ENCODE assay signal across 11 cellular contexts in genomic region chr2:68764041-68764780, GRCh38. TPM values are rescaled to one million over a fixed set of nuclear protein-coding genes. Genes with fewer than 3 reads are reported as not detected.
DNase-seq lines count a peak whose midpoint lies in the region; TF ChIP-seq lines count a peak whose summit lies in the region.
"Had no signal": no experiment of that assay in that cellular context is flagged by ENCODE, and none has a peak within 500 bp of the region (broad histone marks: within the 10 kb centered on the region; RNA-seq: fewer than 3 reads in every experiment).

No MANE protein-coding gene starts in this region.

- H3K27me3 Mint-ChIP-seq in H9 (ENCODE audit: low read depth) (no peaks in the 10 kb centered on the region), mesothelial cell of epicardium (ENCODE audit: low read depth) (peaks cover 7% of the 10 kb centered on the region)
- no peaks in the 10 kb centered on the region for H3K27me3 Mint-ChIP-seq in activated naive CD8-positive, alpha-beta T cell treated with anti-CD3 and anti-CD28 coated beads for 36 hours

- H2BK12ac ChIP-seq in H9 (ENCODE audit: insufficient read length, low read depth, low read length) = no peak overlapping the region

- H3K4ac ChIP-seq in H9 (ENCODE audit: low read depth, low read length) = no peak overlapping the region

- no peaks in the 10 kb centered on the region for H3K79me2 ChIP-seq in H9 (ENCODE audit: insufficient read depth, low read length)

- no peak overlapping the region for H4K5ac ChIP-seq in H9 (ENCODE audit: insufficient read length, low read depth, low read length)

- H3K4me3 Mint-ChIP-seq in H9 (0 out of 5 replicates have a peak overlapping the region, but pooled peaks of 1 of the 2 experiments have one; percentile 31), mesothelial cell of epicardium (no peak overlapping the region)
- peak overlapping the region; percentile 77 for H3K4me3 Mint-ChIP-seq in activated naive CD8-positive, alpha-beta T cell treated with anti-CD3 and anti-CD28 coated beads for 36 hours

- DNase-seq in AG10803 (ENCODE audit: low read depth) (peak; percentile 17), H9 (no peak), mesothelial cell of epicardium (ENCODE audit: low spot score in 2 of 2, unreplicated experiment in 2 of 2) (no peak), DMS53 treated with DMSO at 0.1 percent for 48 hours (lab: John Stamatoyannopoulos, UW; ENCODE audit: unreplicated experiment) (no peak), glomerular visceral epithelial cell (ENCODE audit: extremely low spot score) (no peak), NCI-H526 treated with DMSO at 0.1 percent for 48 hours (lab: John Stamatoyannopoulos, UW) (no peak), iPS-NIHi11 (ENCODE audit: low spot score) (no peak)
- DNase-seq in activated naive CD8-positive, alpha-beta T cell treated with anti-CD3 and anti-CD28 coated beads for 36 hours = no peak
- DNase-seq: gastrocnemius medialis, mesendoderm, NCI-H1092 had no signal

- no peaks in the 10 kb centered on the region for H4K20me1 ChIP-seq in H9 (ENCODE audit: control insufficient read depth, insufficient read depth, insufficient read length)

- H4K91ac ChIP-seq in H9 (ENCODE audit: insufficient read length, low read depth, low read length) = no peak overlapping the region

- H3K36me3 Mint-ChIP-seq in H9 (ENCODE audit: insufficient read depth in 1 of 3, low read depth in 3 of 3) (no peaks in the 10 kb centered on the region), mesothelial cell of epicardium (no peaks in the 10 kb centered on the region)
- peaks cover 17% of the 10 kb centered on the region for H3K36me3 Mint-ChIP-seq in activated naive CD8-positive, alpha-beta T cell treated with anti-CD3 and anti-CD28 coated beads for 36 hours

- no peak overlapping the region for H3K27ac ChIP-seq in H9 (ENCODE audit: insufficient read length, low read depth, low read length)

- no peak overlapping the region for H3K4me2 ChIP-seq in H9 (ENCODE audit: insufficient read depth, insufficient read length, low read length)

- WGBS in H9 (ENCODE audit: extremely low coverage, insufficient read length, low lambda C conversion rate) = no CpG with 5 or more reads among the region's 6 CpGs

- H3K4me1 ChIP-seq in H9 (ENCODE audit: insufficient read depth, low read length) = peaks cover 5% of the 10 kb centered on the region
- H3K4me1 ChIP-seq: gastrocnemius medialis had no signal

- no peak overlapping the region for H3K56ac ChIP-seq in H9 (ENCODE audit: insufficient read length, low read depth, low read length)

- H2AFZ ChIP-seq in H9 (ENCODE audit: low read length) = peak overlapping the region; percentile 26

- H2BK120ac ChIP-seq in H9 (ENCODE audit: low read depth, low read length, poor library complexity, severe bottlenecking) = no peak overlapping the region

- no peak overlapping the region for H4K8ac ChIP-seq in H9 (replicated peaks; ENCODE audit: insufficient read length, low read depth, low read length)

- no peak overlapping the region for H2BK15ac ChIP-seq in H9 (ENCODE audit: low read depth, low read length)

- H3K4me1 Mint-ChIP-seq in H9 = peaks cover 19 to 25% of the 10 kb centered on the region in 2 experiments
- peaks cover 83% of the 10 kb centered on the region for H3K4me1 Mint-ChIP-seq in activated naive CD8-positive, alpha-beta T cell treated with anti-CD3 and anti-CD28 coated beads for 36 hours
- peaks cover 44% of the 10 kb centered on the region for H3K4me1 Mint-ChIP-seq in mesothelial cell of epicardium

- no peaks in the 10 kb centered on the region for H3K79me1 ChIP-seq in H9 (ENCODE audit: insufficient read depth, low read depth, low read length, poor library complexity, severe bottlenecking)

- no peak overlapping the region for H3K23ac ChIP-seq in H9 (ENCODE audit: insufficient read length, low read depth, low read length)

- H3K23me2 ChIP-seq in H9 (ENCODE audit: insufficient read length, low read depth, low read length, poor library complexity, severe bottlenecking) = no peaks in the 10 kb centered on the region

- no peak overlapping the region for H3K9ac ChIP-seq in H9 (ENCODE audit: extremely low read depth, insufficient read length, low read length)

- H3K9me3 Mint-ChIP-seq in H9 (no peaks in the 10 kb centered on the region; a peak in 1 of 5 replicates), mesothelial cell of epicardium (no peaks in the 10 kb centered on the region)
- no peaks in the 10 kb centered on the region for H3K9me3 Mint-ChIP-seq in activated naive CD8-positive, alpha-beta T cell treated with anti-CD3 and anti-CD28 coated beads for 36 hours

- no peak for TF ChIP-seq CTCF in AG10803 (conservative IDR thresholded peaks at IDR 0.05; ENCODE audit: low read length)
- no peak for TF ChIP-seq CTCF in H9 (conservative IDR thresholded peaks at IDR 0.05)
- TF ChIP-seq CTCF in mesothelial cell of epicardium (IDR thresholded peaks at IDR 0.05; ENCODE audit: unreplicated experiment) = no peak

- no peak overlapping the region for H3T11ph ChIP-seq in H9 (ENCODE audit: low read length)

- no peak overlapping the region for H2BK5ac ChIP-seq in H9 (ENCODE audit: insufficient read length, low read length)

- no peaks in the 10 kb centered on the region for H3K27me3 ChIP-seq in H9 (ENCODE audit: insufficient read depth, low read length)
- H3K27me3 ChIP-seq: gastrocnemius medialis had no signal

- H2AK5ac ChIP-seq in H9 (ENCODE audit: insufficient read length, low read length) = no peak overlapping the region

- peak overlapping the region; percentile 32 for H3K14ac ChIP-seq in H9 (ENCODE audit: insufficient read depth, low read length)

- no peak overlapping the region for H2BK20ac ChIP-seq in H9 (ENCODE audit: low read depth, low read length, poor library complexity, severe bottlenecking)

- H3K9me3 ChIP-seq in H9 (ENCODE audit: control insufficient read depth, low read depth, low read length) = no peaks in the 10 kb centered on the region
- H3K9me3 ChIP-seq: gastrocnemius medialis had no signal

- H3K4me3 ChIP-seq in AG10803 (ENCODE audit: low read length) = no peak overlapping the region
- H3K4me3 ChIP-seq: gastrocnemius medialis had no signal

- H3K27ac Mint-ChIP-seq in H9 = peak overlapping the region in 2 of 3 experiments; percentile 34 to 39; a peak in 4 of 7 replicates
- peak overlapping the region; percentile 97 for H3K27ac Mint-ChIP-seq in activated naive CD8-positive, alpha-beta T cell treated with anti-CD3 and anti-CD28 coated beads for 36 hours
- peak overlapping the region; percentile 25 for H3K27ac Mint-ChIP-seq in mesothelial cell of epicardium

- no peak overlapping the region for H3K18ac ChIP-seq in H9 (ENCODE audit: insufficient read length, low read depth, low read length)

RNA-seq across cellular contexts. Expression of gene ARHGAP25, which starts 29.6 kb away (rescaled TPM):
- 1.3 TPM in 2 replicates for total RNA-seq in H9 (2021)
- total RNA-seq in activated naive CD8-positive, alpha-beta T cell treated with anti-CD3 and anti-CD28 coated beads for 36 hours = 10 to 100 TPM; 47.4 to 51.0 TPM
- 1.2 to 1.4 TPM (median 1.3 TPM) in 3 replicates for total RNA-seq in mesothelial cell of epicardium

Comparison
In these comparisons a context has a peak if more than half of its experiments do, and no peak if none do; other contexts are left out.
1. H3K27ac Mint-ChIP-seq: peak in every context shown above with its lines; median percentile 97 in activated naive CD8-positive, alpha-beta T cell treated with anti-CD3 and anti-CD28 coated beads for 36 hours; 36 in H9; 25 in mesothelial cell of epicardium.
2. RNA of gene ARHGAP25, which starts 29.6 kb away (total RNA-seq): 47.4 to 51.0 TPM in activated naive CD8-positive, alpha-beta T cell treated with anti-CD3 and anti-CD28 coated beads for 36 hours; 1.2 to 1.4 TPM in mesothelial cell of epicardium and 1.3 TPM in H9; every median in the first group is over 10 times any median in the second.